ENCODE assay signal across 20 cellular contexts in the genomic region with DNA sequence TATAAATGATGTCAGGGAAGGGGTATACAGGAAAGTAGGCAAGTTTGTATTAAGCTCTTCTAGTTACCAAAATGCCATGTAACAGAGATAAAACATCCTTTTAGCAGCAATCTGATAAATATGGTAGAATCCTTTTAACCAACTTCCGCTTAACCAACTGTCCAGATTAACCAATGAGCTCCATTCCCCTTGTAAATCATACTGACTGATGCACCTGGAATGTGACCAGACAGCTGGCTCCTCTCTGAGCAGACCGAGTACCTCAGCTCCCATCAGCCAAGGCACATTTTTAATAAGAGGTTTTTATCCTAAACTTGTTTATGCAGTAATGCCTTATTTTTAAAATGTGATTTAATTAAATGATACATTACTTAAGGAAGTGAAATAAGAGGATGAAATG.
A peak's percentile ranks its signal among the peaks of the same experiment; 100 is the strongest.
DNase-seq lines count a peak whose midpoint lies in the region; TF ChIP-seq lines count a peak whose summit lies in the region.
"Had no signal": no experiment of that assay in that cellular context is flagged by ENCODE, and none has a peak within 500 bp of the region (broad histone marks: within the 10 kb centered on the region; RNA-seq: fewer than 3 reads in every experiment).

No MANE protein-coding gene starts in this region.

- H3K36me3 Mint-ChIP-seq in MCF 10A (ENCODE audit: insufficient read depth, unreplicated experiment) = no peaks in the 10 kb centered on the region
- H3K36me3 Mint-ChIP-seq: CD14-positive monocyte had no signal

- H3K9me3 Mint-ChIP-seq in MCF 10A (ENCODE audit: unreplicated experiment) = no peaks in the 10 kb centered on the region
- H3K9me3 Mint-ChIP-seq: endodermal cell had no signal

- TF ChIP-seq POLR2A in breast epithelium (IDR thresholded peaks at IDR 0.05) = no peak

- no peaks in the 10 kb centered on the region for H3K27me3 ChIP-seq in breast epithelium
- H3K27me3 ChIP-seq: hepatocyte, vagina had no signal

- H3K27me3 Mint-ChIP-seq in MCF 10A (ENCODE audit: insufficient read depth, unreplicated experiment) = no peaks in the 10 kb centered on the region
- H3K27me3 Mint-ChIP-seq: naive thymus-derived CD8-positive, alpha-beta T cell had no signal

- H3K4me1 ChIP-seq in breast epithelium = no peaks in the 10 kb centered on the region
- H3K4me1 ChIP-seq: prostate gland had no signal

- peaks cover 14% of the 10 kb centered on the region for H3K4me1 Mint-ChIP-seq in MCF 10A (ENCODE audit: insufficient read depth, unreplicated experiment)

- no peak overlapping the region for H3K4me3 Mint-ChIP-seq in MCF 10A (ENCODE audit: unreplicated experiment)
- H3K4me3 Mint-ChIP-seq: CD14-positive monocyte, endodermal cell had no signal

- intact Hi-C loops in MCF 10A (cut with micrococcal nuclease) (no loop called here), breast epithelium (cut with DNase I; ENCODE audit: low total_unique reads) (no loop called here)

- no peak overlapping the region for H3K27ac ChIP-seq in breast epithelium
- no peak overlapping the region for H3K27ac ChIP-seq in RWPE1
- H3K27ac ChIP-seq: hepatocyte, prostate gland, vagina had no signal

- H3K9me3 ChIP-seq in breast epithelium = no peaks in the 10 kb centered on the region
- H3K9me3 ChIP-seq: prostate gland, vagina had no signal

- no peak overlapping the region for H3K4me3 ChIP-seq in breast epithelium
- H3K4me3 ChIP-seq: hepatocyte, prostate gland, vagina had no signal

- POLR2A ChIA-PET in MCF 10A (lab: Yijun Ruan, JAX) (interaction anchor here (0.7 to 1.8 kb wide), 3 partner anchors 13 to 1046 kb away, joined by 3 to 5 read pairs (median 3); no protein-coding TSS in a partner anchor), RWPE1 (lab: Yijun Ruan, JAX; ENCODE audit: low non-redundant PET) (no interaction called here)

- no TSS peak for BruUV-seq in MCF 10A (replicated peaks; lab: Mats Ljungman, UMichigan)

- H3K27ac Mint-ChIP-seq in MCF 10A (ENCODE audit: low read depth, unreplicated experiment) = no peak overlapping the region
- H3K27ac Mint-ChIP-seq: CD14-positive monocyte, endodermal cell had no signal

- CTCF ChIA-PET in MCF 10A (lab: Yijun Ruan, JAX) = interaction anchor here (1.0 kb wide), 1 partner anchor 218 kb away, joined by 4 read pairs; no protein-coding TSS in a partner anchor
- CTCF ChIA-PET in RWPE1 (lab: Yijun Ruan, JAX) = no interaction called here

- no peaks in the 10 kb centered on the region for H3K36me3 ChIP-seq in breast epithelium
- H3K36me3 ChIP-seq: prostate gland, vagina had no signal

- DNase-seq in MCF 10A (ENCODE audit: unreplicated experiment) (peak; percentile 2), breast epithelium (ENCODE audit: low spot score in 2 of 2) (no peak), RWPE1 (ENCODE audit: low spot score) (peak; percentile 52), glomerular visceral epithelial cell (ENCODE audit: extremely low spot score) (peak; percentile 2), OCI-M1 (lab: John Stamatoyannopoulos, UW) (no peak), HK-2 (ENCODE audit: unreplicated experiment) (no peak), NCI-H187 (lab: John Stamatoyannopoulos, UW) (no peak), ecto neural progenitor cell (ENCODE audit: low spot score) (no peak)
- DNase-seq: ACHN; activated naive CD4-positive, alpha-beta T cell treated with anti-CD3 and anti-CD28 coated beads, Interleukin-2, amount 50 U/mL, for 16 hours; activated T-cell treated with anti-CD3 and anti-CD28 coated beads for 4 hours; endodermal cell; NCI-H2029; NCI-H510A treated with DMSO at 0.1 percent for 48 hours; SHP77 treated with DMSO at 0.1 percent for 48 hours had no signal

- TF ChIP-seq CTCF in MCF 10A (IDR thresholded peaks at IDR 0.05; ENCODE audit: unreplicated experiment) (no peak), breast epithelium (IDR thresholded peaks at IDR 0.05) (no peak), RWPE1 (conservative IDR thresholded peaks at IDR 0.05; ENCODE audit: low read depth) (no peak)

Comparison
In these comparisons a context has a peak if more than half of its experiments do, and no peak if none do; other contexts are left out.
1. DNase-seq: peak in MCF 10A (single experiment), RWPE1 (single experiment) and glomerular visceral epithelial cell (single experiment); none in breast epithelium (0 of 2), OCI-M1 (single experiment), HK-2 (single experiment), NCI-H187 (0 of 2) and ecto neural progenitor cell (single experiment).